Comparison of ENCODE assay signal across 8 cellular contexts in genomic region chr21:31873275-31873695, GRCh38. TPM values are rescaled to one million over a fixed set of nuclear protein-coding genes. Genes with fewer than 3 reads are reported as not detected.
DNase-seq lines count a peak whose midpoint lies in the region; ATAC-seq and TF ChIP-seq lines count a peak whose summit lies in the region.

No MANE protein-coding gene starts in this region.

- TF ChIP-seq POLR2A in NB4 (IDR thresholded peaks at IDR 0.05; ENCODE audit: extremely low read depth, insufficient read length): no peak

- peaks cover 7% of the 10 kb centered on the region for H3K4me1 Mint-ChIP-seq in Calu3 (ENCODE audit: low read depth, unreplicated experiment)
- peaks cover 6% of the 10 kb centered on the region for H3K4me1 Mint-ChIP-seq in CD14-positive monocyte

- H3K27ac Mint-ChIP-seq in Calu3 (ENCODE audit: unreplicated experiment) (no peak overlapping the region), CD14-positive monocyte (no peak overlapping the region)

- TF ChIP-seq CTCF in Calu3 (IDR thresholded peaks at IDR 0.05; ENCODE audit: unreplicated experiment) (no peak), NB4 (IDR thresholded peaks at IDR 0.05; ENCODE audit: low read depth, low read length) (no peak), omental fat pad (IDR thresholded peaks at IDR 0.05) (no peak), CD14-positive monocyte (IDR thresholded peaks at IDR 0.05) (no peak)

- H3K9me3 Mint-ChIP-seq in Calu3 (ENCODE audit: low read depth, unreplicated experiment) (no peaks in the 10 kb centered on the region), CD14-positive monocyte (peaks cover 0 to 8% (median 0%) of the 10 kb centered on the region in 7 donors)

- CTCF ChIA-PET in Calu3 (lab: Charles Lee): interaction anchor here (0.8 kb wide), 1 partner anchor 92 kb away, joined by 3 read pairs; no protein-coding TSS in a partner anchor

- H3K36me3 Mint-ChIP-seq in Calu3 (ENCODE audit: insufficient read depth, unreplicated experiment) (peaks cover 11% of the 10 kb centered on the region), CD14-positive monocyte (no peaks in the 10 kb centered on the region)

- no TSS peak for BruUV-seq in Calu3 (replicated peaks; lab: Mats Ljungman, UMichigan)

- intact Hi-C loops in Calu3 (cut with micrococcal nuclease; ENCODE audit: unreplicated experiment) (no loop called here), CD14-positive monocyte (cut with micrococcal nuclease) (loop anchor here in 1 of 2 donors (10.0 kb wide), 1 partner anchor 382 kb away; no protein-coding TSS in a partner anchor), sciatic nerve (cut with DNase I) (no loop called here)

- ATAC-seq in esophagus mucosa (peak; percentile 38), omental fat pad (ENCODE audit: low FRiP score) (peak; percentile 41), sciatic nerve (no peak)

- peak overlapping the region; percentile 87 for H3K4me3 Mint-ChIP-seq in Calu3 (ENCODE audit: low read depth, unreplicated experiment)
- H3K4me3 Mint-ChIP-seq in CD14-positive monocyte: no peak overlapping the region

- peak; percentile 32 for DNase-seq in Calu3
- DNase-seq in NB4 (ENCODE audit: low read depth): peak; percentile 68
- no peak for DNase-seq in omental fat pad (ENCODE audit: low spot score)
- no peak for DNase-seq in NCI-H2107 treated with DMSO at 0.1 percent for 48 hours (lab: John Stamatoyannopoulos, UW; ENCODE audit: unreplicated experiment)
- no peak for DNase-seq in CD14-positive monocyte (ENCODE audit: low spot score)
- DNase-seq in inferior parietal cortex (ENCODE audit: extremely low spot score): no peak
- no peak for DNase-seq in sciatic nerve (ENCODE audit: low spot score)

- H3K27me3 Mint-ChIP-seq in Calu3 (ENCODE audit: unreplicated experiment) (no peaks in the 10 kb centered on the region), CD14-positive monocyte (ENCODE audit: low read depth in 3 of 3) (peaks cover 62 to 79% (median 68%) of the 10 kb centered on the region in 3 donors)

- H3K4me3 ChIP-seq in NB4 (ENCODE audit: low read depth, low read length): peak overlapping the region; percentile 56

RNA-seq across cellular contexts. Expression of gene HUNK, which starts 0.5 kb away (rescaled TPM):
- total RNA-seq in Calu3 (2022) (2.3 and 5.0 TPM in 2 replicates), esophagus mucosa (0.92 TPM), omental fat pad (1 to 10 TPM in 1 of 4 donors, under 1 TPM in 3; 0.12 to 1.5 (median 0.91) TPM), sciatic nerve (0.53 TPM)
- polyA plus RNA-seq in CD14-positive monocyte: not detected

Comparison
In these comparisons a context has a peak if more than half of its experiments do, and no peak if none do; other contexts are left out.
1. DNase-seq: peak in Calu3 (single experiment) and NB4 (single experiment); none in omental fat pad (single experiment), NCI-H2107 treated with DMSO at 0.1 percent for 48 hours (single experiment), CD14-positive monocyte (single experiment), inferior parietal cortex (single experiment) and sciatic nerve (single experiment).